ENCODE assay signal across 1 cellular context in genomic region chr1:161502641-161503393, GRCh38.
TF ChIP-seq lines count a peak whose summit lies in the region.

No MANE protein-coding gene starts in this region.

TF ChIP-seq in K562, 482 proteins besides CTCF, POLR2A, EP300 and RAD21 (continued from another document and continues in another):
- no peak for TF ChIP-seq ZNF282 (CRISPR knock-in tag; IDR thresholded peaks at IDR 0.05)
- no peak for TF ChIP-seq MTF1 (CRISPR knock-in tag; IDR thresholded peaks at IDR 0.05; ENCODE audit: borderline replicate concordance)
- TF ChIP-seq ZKSCAN3 (CRISPR knock-in tag; IDR thresholded peaks at IDR 0.05), result no peak
- TF ChIP-seq BCLAF1 (IDR thresholded peaks at IDR 0.05; ENCODE audit: borderline replicate concordance in 1 of 2, control insufficient read depth in 1 of 2, low read depth in 2 of 2, low read length in 1 of 2), result peak in 1 of 2 experiments; percentile 37; a peak in 1 of 4 replicates
- no peak for TF ChIP-seq FOXJ3 (CRISPR knock-in tag; IDR thresholded peaks at IDR 0.05)
- no peak for TF ChIP-seq TCF7L2 (IDR thresholded peaks at IDR 0.05; ENCODE audit: low read depth, low read length)
- TF ChIP-seq, protein P1, sequence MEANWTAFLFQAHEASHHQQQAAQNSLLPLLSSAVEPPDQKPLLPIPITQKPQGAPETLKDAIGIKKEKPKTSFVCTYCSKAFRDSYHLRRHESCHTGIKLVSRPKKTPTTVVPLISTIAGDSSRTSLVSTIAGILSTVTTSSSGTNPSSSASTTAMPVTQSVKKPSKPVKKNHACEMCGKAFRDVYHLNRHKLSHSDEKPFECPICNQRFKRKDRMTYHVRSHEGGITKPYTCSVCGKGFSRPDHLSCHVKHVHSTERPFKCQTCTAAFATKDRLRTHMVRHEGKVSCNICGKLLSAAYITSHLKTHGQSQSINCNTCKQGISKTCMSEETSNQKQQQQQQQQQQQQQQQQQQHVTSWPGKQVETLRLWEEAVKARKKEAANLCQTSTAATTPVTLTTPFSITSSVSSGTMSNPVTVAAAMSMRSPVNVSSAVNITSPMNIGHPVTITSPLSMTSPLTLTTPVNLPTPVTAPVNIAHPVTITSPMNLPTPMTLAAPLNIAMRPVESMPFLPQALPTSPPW (CRISPR knock-in tag; IDR thresholded peaks at IDR 0.05), result peak; percentile 33
- no peak for TF ChIP-seq ETS1 (conservative IDR thresholded peaks at IDR 0.05; ENCODE audit: control insufficient read depth, low read depth, low read length)
- TF ChIP-seq ZNF695 (CRISPR knock-in tag; IDR thresholded peaks at IDR 0.05), result no peak
- TF ChIP-seq EP400 (IDR thresholded peaks at IDR 0.05), result no peak
- no peak for TF ChIP-seq ZNF740 (CRISPR knock-in tag; IDR thresholded peaks at IDR 0.05)
- TF ChIP-seq ZNF740 (tag; IDR thresholded peaks at IDR 0.05), result no peak
- TF ChIP-seq PBX2 (CRISPR knock-in tag; IDR thresholded peaks at IDR 0.05; ENCODE audit: low read depth), result no peak
- no peak for TF ChIP-seq PBX2 (tag; conservative IDR thresholded peaks at IDR 0.05; ENCODE audit: low read depth)
- TF ChIP-seq, protein P2, sequence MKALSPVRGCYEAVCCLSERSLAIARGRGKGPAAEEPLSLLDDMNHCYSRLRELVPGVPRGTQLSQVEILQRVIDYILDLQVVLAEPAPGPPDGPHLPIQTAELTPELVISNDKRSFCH (CRISPR knock-in tag; IDR thresholded peaks at IDR 0.05), result no peak
- TF ChIP-seq, protein P2 (tag; IDR thresholded peaks at IDR 0.05), result no peak
- TF ChIP-seq ZNF12 (CRISPR knock-in tag; IDR thresholded peaks at IDR 0.05), result no peak
- TF ChIP-seq ZNF124 (CRISPR knock-in tag; IDR thresholded peaks at IDR 0.05), result no peak
- no peak for TF ChIP-seq ETS2 (tag; IDR thresholded peaks at IDR 0.05; ENCODE audit: borderline replicate concordance, poor library complexity, severe bottlenecking)
- TF ChIP-seq SIN3B (IDR thresholded peaks at IDR 0.05; ENCODE audit: low read depth), result no peak
- TF ChIP-seq, protein P3, sequence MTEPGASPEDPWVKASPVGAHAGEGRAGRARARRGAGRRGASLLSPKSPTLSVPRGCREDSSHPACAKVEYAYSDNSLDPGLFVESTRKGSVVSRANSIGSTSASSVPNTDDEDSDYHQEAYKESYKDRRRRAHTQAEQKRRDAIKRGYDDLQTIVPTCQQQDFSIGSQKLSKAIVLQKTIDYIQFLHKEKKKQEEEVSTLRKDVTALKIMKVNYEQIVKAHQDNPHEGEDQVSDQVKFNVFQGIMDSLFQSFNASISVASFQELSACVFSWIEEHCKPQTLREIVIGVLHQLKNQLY (CRISPR knock-in tag; conservative IDR thresholded peaks at IDR 0.05), result no peak
- peak; percentile 52; the same call in 1 of the 2 replicates for TF ChIP-seq MAFG (tag; conservative IDR thresholded peaks at IDR 0.05)
- TF ChIP-seq MTA3 (IDR thresholded peaks at IDR 0.05; ENCODE audit: borderline replicate concordance), result peak; percentile 18; the same call in 1 of the 2 replicates
- TF ChIP-seq TAF15 (IDR thresholded peaks at IDR 0.05; ENCODE audit: low read depth, low read length), result no peak
- TF ChIP-seq, protein P4, sequence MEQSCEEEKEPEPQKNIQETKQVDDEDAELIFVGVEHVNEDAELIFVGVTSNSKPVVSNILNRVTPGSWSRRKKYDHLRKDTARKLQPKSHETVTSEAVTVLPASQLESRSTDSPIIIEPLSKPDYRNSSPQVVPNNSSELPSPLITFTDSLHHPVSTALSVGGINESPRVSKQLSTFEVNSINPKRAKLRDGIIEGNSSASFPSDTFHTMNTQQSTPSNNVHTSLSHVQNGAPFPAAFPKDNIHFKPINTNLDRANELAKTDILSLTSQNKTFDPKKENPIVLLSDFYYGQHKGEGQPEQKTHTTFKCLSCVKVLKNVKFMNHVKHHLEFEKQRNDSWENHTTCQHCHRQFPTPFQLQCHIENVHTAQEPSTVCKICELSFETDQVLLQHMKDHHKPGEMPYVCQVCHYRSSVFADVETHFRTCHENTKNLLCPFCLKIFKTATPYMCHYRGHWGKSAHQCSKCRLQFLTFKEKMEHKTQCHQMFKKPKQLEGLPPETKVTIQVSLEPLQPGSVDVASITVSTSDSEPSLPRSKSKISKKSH (CRISPR knock-in tag; IDR thresholded peaks at IDR 0.05), result no peak
- no peak for TF ChIP-seq NR1H2 (CRISPR knock-in tag; IDR thresholded peaks at IDR 0.05)
- no peak for TF ChIP-seq ZNF644 (tag; IDR thresholded peaks at IDR 0.05; ENCODE audit: low read depth)
- TF ChIP-seq ZNF23 (CRISPR knock-in tag; IDR thresholded peaks at IDR 0.05), result no peak
- TF ChIP-seq SREBF2 (CRISPR knock-in tag; IDR thresholded peaks at IDR 0.05), result no peak
- TF ChIP-seq, protein P5, sequence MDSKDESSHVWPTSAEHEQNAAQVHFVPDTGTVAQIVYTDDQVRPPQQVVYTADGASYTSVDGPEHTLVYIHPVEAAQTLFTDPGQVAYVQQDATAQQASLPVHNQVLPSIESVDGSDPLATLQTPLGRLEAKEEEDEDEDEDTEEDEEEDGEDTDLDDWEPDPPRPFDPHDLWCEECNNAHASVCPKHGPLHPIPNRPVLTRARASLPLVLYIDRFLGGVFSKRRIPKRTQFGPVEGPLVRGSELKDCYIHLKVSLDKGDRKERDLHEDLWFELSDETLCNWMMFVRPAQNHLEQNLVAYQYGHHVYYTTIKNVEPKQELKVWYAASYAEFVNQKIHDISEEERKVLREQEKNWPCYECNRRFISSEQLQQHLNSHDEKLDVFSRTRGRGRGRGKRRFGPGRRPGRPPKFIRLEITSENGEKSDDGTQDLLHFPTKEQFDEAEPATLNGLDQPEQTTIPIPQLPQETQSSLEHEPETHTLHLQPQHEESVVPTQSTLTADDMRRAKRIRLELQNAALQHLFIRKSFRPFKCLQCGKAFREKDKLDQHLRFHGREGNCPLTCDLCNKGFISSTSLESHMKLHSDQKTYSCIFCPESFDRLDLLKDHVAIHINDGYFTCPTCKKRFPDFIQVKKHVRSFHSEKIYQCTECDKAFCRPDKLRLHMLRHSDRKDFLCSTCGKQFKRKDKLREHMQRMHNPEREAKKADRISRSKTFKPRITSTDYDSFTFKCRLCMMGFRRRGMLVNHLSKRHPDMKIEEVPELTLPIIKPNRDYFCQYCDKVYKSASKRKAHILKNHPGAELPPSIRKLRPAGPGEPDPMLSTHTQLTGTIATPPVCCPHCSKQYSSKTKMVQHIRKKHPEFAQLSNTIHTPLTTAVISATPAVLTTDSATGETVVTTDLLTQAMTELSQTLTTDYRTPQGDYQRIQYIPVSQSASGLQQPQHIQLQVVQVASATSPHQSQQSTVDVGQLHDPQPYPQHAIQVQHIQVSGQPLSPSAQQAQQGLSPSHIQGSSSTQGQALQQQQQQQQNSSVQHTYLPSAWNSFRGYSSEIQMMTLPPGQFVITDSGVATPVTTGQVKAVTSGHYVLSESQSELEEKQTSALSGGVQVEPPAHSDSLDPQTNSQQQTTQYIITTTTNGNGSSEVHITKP (IDR thresholded peaks at IDR 0.05; ENCODE audit: partially characterized antibody), result no peak
- no peak for TF ChIP-seq IRF1 (CRISPR knock-in tag; IDR thresholded peaks at IDR 0.05; ENCODE audit: borderline replicate concordance)
- TF ChIP-seq GABPB2 (CRISPR knock-in tag; conservative IDR thresholded peaks at IDR 0.05), result no peak
- TF ChIP-seq ZNF785 (CRISPR knock-in tag; IDR thresholded peaks at IDR 0.05), result no peak
- TF ChIP-seq EHMT2 (IDR thresholded peaks at IDR 0.05), result no peak
- no peak for TF ChIP-seq ILF3 (IDR thresholded peaks at IDR 0.05; ENCODE audit: borderline replicate concordance)
- TF ChIP-seq BRD9 (IDR thresholded peaks at IDR 0.05; ENCODE audit: low read depth, partially characterized antibody), result peak; percentile 76
- TF ChIP-seq JUN (IDR thresholded peaks at IDR 0.05; ENCODE audit: borderline replicate concordance, low read depth, low read length), result peak; percentile 90
- no peak for TF ChIP-seq JUN (CRISPR knock-in tag; IDR thresholded peaks at IDR 0.05; ENCODE audit: borderline replicate concordance)
- TF ChIP-seq, protein P6, sequence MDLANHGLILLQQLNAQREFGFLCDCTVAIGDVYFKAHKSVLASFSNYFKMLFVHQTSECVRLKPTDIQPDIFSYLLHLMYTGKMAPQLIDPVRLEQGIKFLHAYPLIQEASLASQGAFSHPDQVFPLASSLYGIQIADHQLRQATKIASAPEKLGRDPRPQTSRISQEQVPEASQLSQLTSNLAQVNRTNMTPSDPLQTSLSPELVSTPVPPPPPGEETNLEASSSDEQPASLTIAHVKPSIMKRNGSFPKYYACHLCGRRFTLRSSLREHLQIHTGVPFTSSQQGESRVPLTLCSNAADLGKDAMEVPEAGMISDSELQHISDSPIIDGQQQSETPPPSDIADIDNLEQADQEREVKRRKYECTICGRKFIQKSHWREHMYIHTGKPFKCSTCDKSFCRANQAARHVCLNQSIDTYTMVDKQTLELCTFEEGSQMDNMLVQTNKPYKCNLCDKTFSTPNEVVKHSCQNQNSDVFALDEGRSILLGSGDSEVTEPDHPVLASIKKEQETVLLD (IDR thresholded peaks at IDR 0.05), result no peak
- no peak for TF ChIP-seq NUFIP1 (IDR thresholded peaks at IDR 0.05; ENCODE audit: partially characterized antibody)
- no peak for TF ChIP-seq PRPF4 (IDR thresholded peaks at IDR 0.05; ENCODE audit: insufficient read depth, low read depth, low read length, poor library complexity, severe bottlenecking)
- TF ChIP-seq ZNF668 (CRISPR knock-in tag; IDR thresholded peaks at IDR 0.05), result no peak
- TF ChIP-seq TBL1XR1 (IDR thresholded peaks at IDR 0.05; ENCODE audit: low read length in 2 of 2), result peak in 1 of 2 experiments; percentile 75; a peak in 2 of 4 replicates
- no peak for TF ChIP-seq ZNF263 (CRISPR knock-in tag; IDR thresholded peaks at IDR 0.05; ENCODE audit: borderline replicate concordance)
- TF ChIP-seq HCFC1 (IDR thresholded peaks at IDR 0.05; ENCODE audit: low read depth, low read length), result no peak
- TF ChIP-seq SMAD4 (CRISPR knock-in tag; conservative IDR thresholded peaks at IDR 0.05), result no peak; the same call in 1 of the 2 replicates
- no peak for TF ChIP-seq MTA1 (IDR thresholded peaks at IDR 0.05; ENCODE audit: borderline replicate concordance)
